Comparison of ENCODE assay signal across 8 cellular contexts in the genomic region with DNA sequence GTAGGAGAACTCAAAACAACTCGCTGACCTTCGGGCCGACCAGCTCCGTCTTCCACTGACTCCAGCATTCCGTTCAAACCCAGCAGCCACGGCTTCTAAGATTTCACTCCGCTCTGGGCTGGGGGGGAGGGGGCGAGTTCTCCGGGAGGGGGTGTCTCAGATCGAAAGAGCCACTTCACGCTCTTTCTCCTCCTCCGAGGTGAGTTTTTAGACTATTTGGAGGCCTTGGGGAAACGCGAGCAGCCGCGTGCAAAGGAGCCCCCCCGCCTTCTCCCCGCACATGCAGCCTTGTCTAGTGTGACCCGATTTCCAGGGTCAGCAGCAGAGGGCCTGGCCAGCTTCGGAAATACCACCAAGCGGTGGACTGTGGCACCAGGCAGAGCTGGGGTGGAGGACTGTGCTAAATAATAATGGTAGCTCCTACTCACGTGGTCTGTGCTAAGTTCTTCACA.
DNase-seq lines count a peak whose midpoint lies in the region; FAIRE-seq and TF ChIP-seq lines count a peak whose summit lies in the region.

No MANE protein-coding gene starts in this region.

- no peaks in the 10 kb centered on the region for H3K27me3 ChIP-seq in BLaER1 treated with 17β-estradiol and CSF1 and Interleukin-3, amounts not matched to agents 10 nM and 100 nM
- H3K27me3 ChIP-seq in HUES6 (ENCODE audit: control insufficient read depth, insufficient read depth, low read length) (peaks cover 26% of the 10 kb centered on the region), stomach smooth muscle (ENCODE audit: control insufficient read depth in 1 of 2, insufficient read depth in 2 of 2, low read length in 2 of 2) (peaks cover 0 to 26% of the 10 kb centered on the region in 2 donors)

- DNase-seq in immature natural killer cell (peak in 1 of 3 donors; percentile 44), GM10248 (ENCODE audit: extremely low spot score) (no peak), HTR-8/SVneo (ENCODE audit: insufficient read length, low spot score) (no peak), DMS153 treated with DMSO at 0.1 percent for 48 hours (lab: John Stamatoyannopoulos, UW; ENCODE audit: unreplicated experiment) (no peak)

- no peaks in the 10 kb centered on the region for H4K20me1 ChIP-seq in BLaER1 treated with 17β-estradiol and CSF1 and Interleukin-3, amounts not matched to agents 10 nM and 100 nM

- H3K27ac ChIP-seq in BLaER1 treated with 17β-estradiol and CSF1 and Interleukin-3, amounts not matched to agents 10 nM and 100 nM = peak overlapping the region; percentile 95 to 100 (median 99)
- H3K27ac ChIP-seq in HUES6 (ENCODE audit: low read depth, low read length) (no peak overlapping the region; the same call in 1 of the 2 replicates), adipose tissue (ENCODE audit: low read depth, low read length) (peak overlapping the region; percentile 60), stomach smooth muscle (ENCODE audit: low read length) (peak overlapping the region; percentile 90)

- H3K4me1 Mint-ChIP-seq in immature natural killer cell = peaks cover 30 to 31% of the 10 kb centered on the region in 2 donors

- CTCF ChIA-PET in GM10248 (lab: Yijun Ruan, JAX) = interaction anchor here (1.1 to 1.5 kb wide), 3 partner anchors 10 to 295 kb away, joined by 3 read pairs; no protein-coding TSS in a partner anchor

- peaks cover 39 to 48% (median 43%) of the 10 kb centered on the region in 11 experiments for H3K9me3 ChIP-seq in BLaER1 treated with 17β-estradiol and CSF1 and Interleukin-3, amounts not matched to agents 10 nM and 100 nM (replicated peaks in 1 of 11)
- H3K9me3 ChIP-seq in HUES6 (ENCODE audit: control insufficient read depth, insufficient read depth, low read depth, low read length) = peaks cover 2% of the 10 kb centered on the region; the same call in 1 of the 2 replicates
- H3K9me3 ChIP-seq in stomach smooth muscle (ENCODE audit: control insufficient read depth in 2 of 2, low read length in 2 of 2) = no peaks in the 10 kb centered on the region

- peaks cover 45 to 65% (median 59%) of the 10 kb centered on the region in 10 experiments for H3K4me1 ChIP-seq in BLaER1 treated with 17β-estradiol and CSF1 and Interleukin-3, amounts not matched to agents 10 nM and 100 nM
- H3K4me1 ChIP-seq in HUES6 (ENCODE audit: control insufficient read depth, insufficient read depth, low read length) (peaks cover 26% of the 10 kb centered on the region), stomach smooth muscle (ENCODE audit: control insufficient read depth, insufficient read depth, low read length) (peaks cover 33% of the 10 kb centered on the region)

- peaks cover 13 to 39% (median 37%) of the 10 kb centered on the region in 3 donors for H3K27me3 Mint-ChIP-seq in immature natural killer cell (ENCODE audit: low read depth in 3 of 3)

- 3 to 8% (median 4%) methylated on average over 12 to 22 of the region's 22 CpGs for WGBS in adipose tissue, 3 donors

- H3K4me3 ChIP-seq in BLaER1 treated with 17β-estradiol and CSF1 and Interleukin-3, amounts not matched to agents 10 nM and 100 nM = peak overlapping the region; percentile 35 to 74 (median 64); a peak in 19 of 20 replicates
- peak overlapping the region; percentile 73 for H3K4me3 ChIP-seq in HUES6 (ENCODE audit: low read depth, low read length)
- H3K4me3 ChIP-seq in stomach smooth muscle (ENCODE audit: low read length in 2 of 2) = peak overlapping the region; percentile 0 to 74

- no peak for FAIRE-seq in HTR-8/SVneo (lab: Jason Lieb, UNC)

- peaks cover 0 to 5% (median 0%) of the 10 kb centered on the region in 6 donors for H3K9me3 Mint-ChIP-seq in immature natural killer cell

- no peak for TF ChIP-seq CTCF in GM10248 (IDR thresholded peaks at IDR 0.05; ENCODE audit: control extremely low read depth, extremely low read depth, low read depth, missing control alignments)

- no peaks in the 10 kb centered on the region for H3K36me3 ChIP-seq in BLaER1 treated with 17β-estradiol and CSF1 and Interleukin-3, amounts not matched to agents 10 nM and 100 nM
- H3K36me3 ChIP-seq in HUES6 (ENCODE audit: control insufficient read depth, insufficient read depth, low read length) (no peaks in the 10 kb centered on the region), stomach smooth muscle (ENCODE audit: control insufficient read depth in 2 of 2, insufficient read depth in 2 of 2, low read length in 2 of 2) (no peaks in the 10 kb centered on the region)

- H3K4me2 ChIP-seq in BLaER1 treated with 17β-estradiol and CSF1 and Interleukin-3, amounts not matched to agents 10 nM and 100 nM = peak overlapping the region; percentile 56 to 87 (median 79)

- H3K27ac Mint-ChIP-seq in immature natural killer cell = peak overlapping the region; percentile 89 to 98 (median 96)

- peak overlapping the region; percentile 89 to 98 (median 96); a peak in 21 of 22 replicates for H3K9ac ChIP-seq in BLaER1 treated with 17β-estradiol and CSF1 and Interleukin-3, amounts not matched to agents 10 nM and 100 nM
- H3K9ac ChIP-seq in HUES6 (ENCODE audit: low read length) (peak overlapping the region; percentile 57), stomach smooth muscle (ENCODE audit: low read length in 2 of 2) (peak overlapping the region in 1 of 2 donors; percentile 13)

- H3K36me3 Mint-ChIP-seq in immature natural killer cell = no peaks in the 10 kb centered on the region

- POLR2A ChIA-PET in GM10248 (lab: Yijun Ruan, JAX) = no interaction called here

- peak overlapping the region; percentile 77 to 88 (median 85) for H3K4me3 Mint-ChIP-seq in immature natural killer cell
